In genomic region chr6:33249732-33250625, GRCh38 we compare ENCODE assay signal across 8 cellular contexts. TPM values are rescaled to one million over a fixed set of nuclear protein-coding genes. Genes with fewer than 3 reads are reported as not detected.
DNase-seq lines count a peak whose midpoint lies in the region; ATAC-seq and TF ChIP-seq lines count a peak whose summit lies in the region.

No MANE protein-coding gene starts in this region.

- H3K27me3 ChIP-seq in OCI-LY1 (ENCODE audit: insufficient read depth, low read length) (no peaks in the 10 kb centered on the region), colonic mucosa (no peaks in the 10 kb centered on the region), lung (ENCODE audit: control insufficient read depth, insufficient read depth) (no peaks in the 10 kb centered on the region), upper lobe of left lung (no peaks in the 10 kb centered on the region)

- H3K36me3 ChIP-seq in OCI-LY1 (ENCODE audit: insufficient read depth, low read length) = peaks cover 12% of the 10 kb centered on the region; the same call in 1 of the 2 replicates
- no peaks in the 10 kb centered on the region for H3K36me3 ChIP-seq in colonic mucosa
- peaks cover 0 to 3% of the 10 kb centered on the region in 2 donors for H3K36me3 ChIP-seq in lung (ENCODE audit: control insufficient read depth in 2 of 2, insufficient read depth in 2 of 2, low read length in 2 of 2)
- peaks cover 0 to 12% (median 0%) of the 10 kb centered on the region in 4 donors for H3K36me3 ChIP-seq in upper lobe of left lung

- TF ChIP-seq CTCF in OCI-LY1 (IDR thresholded peaks at IDR 0.05; ENCODE audit: low read length) (no peak; the same call in 1 of the 2 replicates), colonic mucosa (IDR thresholded peaks at IDR 0.05) (no peak), lung (IDR thresholded peaks at IDR 0.05; ENCODE audit: control extremely low read depth, extremely low read depth) (no peak), upper lobe of left lung (IDR thresholded peaks at IDR 0.05) (no peak)

- no peaks in the 10 kb centered on the region for H3F3A ChIP-seq in OCI-LY1 (ENCODE audit: insufficient read depth, low read length)

- intact Hi-C loops in colonic mucosa (cut with DNase I) = loop anchor here (2.0 to 5.0 kb wide), 3 partner anchors 88 to 235 kb away; no protein-coding TSS in a partner anchor

- ATAC-seq in lung (ENCODE audit: insufficient read depth, low FRiP score) = no peak
- ATAC-seq in upper lobe of left lung (ENCODE audit: low FRiP score in 2 of 2) = no peak
- no peak for ATAC-seq in GM21447 (IDR thresholded peaks at IDR 0.05; ENCODE audit: unreplicated experiment)

- no peaks in the 10 kb centered on the region for H3K9me2 ChIP-seq in OCI-LY1 (ENCODE audit: low read depth, low read length)

- H3K4me3 ChIP-seq in OCI-LY1 (ENCODE audit: low read depth, low read length, poor library complexity, severe bottlenecking) (peak overlapping the region; percentile 76), colonic mucosa (peak overlapping the region; percentile 54), lung (peak overlapping the region; percentile 41), upper lobe of left lung (peak overlapping the region; percentile 44 to 57 (median 53))

- TF ChIP-seq POLR2A in upper lobe of left lung (IDR thresholded peaks at IDR 0.05) = peak in 1 of 4 donors; percentile 8

- H3K27ac ChIP-seq in OCI-LY1 (ENCODE audit: low read depth, low read length, poor library complexity, severe bottlenecking) (peak overlapping the region; percentile 63), colonic mucosa (peak overlapping the region; percentile 91), lung (ENCODE audit: low read depth in 1 of 2, low read length in 1 of 2) (peak overlapping the region; percentile 92 to 94), upper lobe of left lung (peak overlapping the region; percentile 88 to 97 (median 93))

- H3K9ac ChIP-seq in OCI-LY1 (ENCODE audit: low read length) = peak overlapping the region; percentile 90
- H3K9ac ChIP-seq in colonic mucosa (ENCODE audit: low read depth in 2 of 2, low read length in 2 of 2) = peak overlapping the region; percentile 93 to 95

- TF ChIP-seq EP300 in upper lobe of left lung (IDR thresholded peaks at IDR 0.05) = no peak

- no peak overlapping the region for H2AFZ ChIP-seq in OCI-LY1 (ENCODE audit: low read length)

- no peaks in the 10 kb centered on the region for H3K79me2 ChIP-seq in OCI-LY1 (ENCODE audit: insufficient read depth, low read length)

- H3K9me3 ChIP-seq in OCI-LY1 (ENCODE audit: low read length) = no peaks in the 10 kb centered on the region
- H3K9me3 ChIP-seq in colonic mucosa = no peaks in the 10 kb centered on the region
- H3K9me3 ChIP-seq in lung (ENCODE audit: control insufficient read depth in 2 of 2, insufficient read depth in 1 of 2, low read length in 1 of 2) = no peaks in the 10 kb centered on the region
- H3K9me3 ChIP-seq in upper lobe of left lung = no peaks in the 10 kb centered on the region

- H3K4me1 ChIP-seq in OCI-LY1 (ENCODE audit: insufficient read depth, low read length, severe bottlenecking) = peaks cover 24% of the 10 kb centered on the region
- H3K4me1 ChIP-seq in colonic mucosa = peaks cover 5% of the 10 kb centered on the region
- H3K4me1 ChIP-seq in lung (ENCODE audit: control insufficient read depth in 2 of 2, insufficient read depth in 2 of 2, low read length in 2 of 2) = peaks cover 3 to 12% of the 10 kb centered on the region in 2 donors
- H3K4me1 ChIP-seq in upper lobe of left lung = peaks cover 23 to 30% (median 25%) of the 10 kb centered on the region in 4 donors

- H3K4me2 ChIP-seq in OCI-LY1 (ENCODE audit: low read length) = peak overlapping the region; percentile 93

- H4K20me1 ChIP-seq in OCI-LY1 (ENCODE audit: insufficient read depth, low read length) = no peaks in the 10 kb centered on the region

- WGBS in lung, 2 donors = 18 to 20% methylated on average over 15 of the region's 15 CpGs
- 17 to 23% methylated on average over 14 to 15 of the region's 15 CpGs for WGBS in upper lobe of left lung, 2 donors

- peak; percentile 46 for DNase-seq in activated CD4-positive, alpha-beta T cell treated with anti-CD3 and anti-CD28 coated beads for 48 hours
- DNase-seq in activated CD4-positive, alpha-beta T cell treated with anti-CD3 and anti-CD28 coated beads for 1 hour = no peak
- DNase-seq in colonic mucosa = peak; percentile 32
- peak; percentile 29 for DNase-seq in lung (ENCODE audit: low spot score)
- DNase-seq in upper lobe of left lung = no peak
- no peak for DNase-seq in T-helper 9 cell

RNA-seq across cellular contexts. Expression of gene VPS52, which starts 21.7 kb away (rescaled TPM):
- total RNA-seq in colonic mucosa (10 to 100 TPM; 48.4 to 73.2 TPM), lung (10 to 100 TPM; 46.5 to 59.9 TPM), upper lobe of left lung (100 to 1,000 TPM in 1 of 6 donors, 10 to 100 TPM in 5; 30.1 to 170 (median 45.8) TPM)
- 10 to 100 TPM; 37.3 to 41.3 TPM for polyA plus RNA-seq in lung

RNA-seq across cellular contexts. Expression of gene RPS18, which starts 21.9 kb away (rescaled TPM):
- 1,000 to 10,000 TPM; 1,996 to 2,041 TPM for total RNA-seq in colonic mucosa
- 1,000 to 10,000 TPM; 1,324 to 2,087 TPM for total RNA-seq in lung
- polyA plus RNA-seq in lung = 1,000 to 10,000 TPM; 3,902 to 8,495 TPM
- total RNA-seq in upper lobe of left lung = 1,000 to 10,000 TPM in 4 of 6 donors, 100 to 1,000 TPM in 2; 535 to 2,038 (median 1,627) TPM

RNA-seq across cellular contexts. Expression of gene B3GALT4, which starts 26.9 kb away (rescaled TPM):
- total RNA-seq in colonic mucosa (10 to 100 TPM; 22.0 to 26.4 TPM), lung (10 to 100 TPM in 1 of 2 donors, 1 to 10 TPM in 1; 6.8 to 19.0 TPM), upper lobe of left lung (10 to 100 TPM; 20.1 to 29.7 (median 23.2) TPM)
- polyA plus RNA-seq in lung = 10 to 100 TPM; 11.2 to 16.8 TPM

RNA-seq across cellular contexts. Expression of gene WDR46, which starts 39.1 kb away (rescaled TPM):
- total RNA-seq in colonic mucosa = 10 to 100 TPM; 25.7 to 51.7 TPM
- 10 to 100 TPM; 26.3 to 48.0 TPM for total RNA-seq in lung
- polyA plus RNA-seq in lung = 10 to 100 TPM; 47.3 to 47.6 TPM
- 10 to 100 TPM; 21.1 to 50.3 (median 41.7) TPM for total RNA-seq in upper lobe of left lung

RNA-seq across cellular contexts. Expression of gene PFDN6, which starts 39.4 kb away (rescaled TPM):
- total RNA-seq in colonic mucosa (10 to 100 TPM; 36.5 to 77.0 TPM), lung (10 to 100 TPM; 21.8 to 42.2 TPM), upper lobe of left lung (10 to 100 TPM; 13.8 to 42.9 (median 30.7) TPM)
- polyA plus RNA-seq in lung = 100 to 1,000 TPM; 113 to 377 TPM

Comparison
In these comparisons a context has a peak if more than half of its experiments do, and no peak if none do; other contexts are left out.
1. DNase-seq: peak in activated CD4-positive, alpha-beta T cell treated with anti-CD3 and anti-CD28 coated beads for 48 hours (single experiment), colonic mucosa (single experiment) and lung (single experiment); none in activated CD4-positive, alpha-beta T cell treated with anti-CD3 and anti-CD28 coated beads for 1 hour (single experiment), upper lobe of left lung (0 of 2) and T-helper 9 cell (single experiment).
2. Peak in every context shown above with its lines, with median percentiles within 50 percentile points of each other: H3K27ac ChIP-seq and H3K4me3 ChIP-seq.